ENCODE assay signal across 2 cellular contexts in genomic region chr16:14205666-14206065, GRCh38.
TF ChIP-seq lines count a peak whose summit lies in the region.

No MANE protein-coding gene starts in this region.

TF ChIP-seq in IMR-90, 13 proteins besides CTCF, POLR2A, EP300 and RAD21:
- no peak for TF ChIP-seq RCOR1 (IDR thresholded peaks at IDR 0.05; ENCODE audit: insufficient replicate concordance, low read length)
- TF ChIP-seq SMC3 (IDR thresholded peaks at IDR 0.05; ENCODE audit: low read depth, low read length), result no peak
- TF ChIP-seq FOS (IDR thresholded peaks at IDR 0.05; ENCODE audit: low read depth, low read length), result no peak
- no peak for TF ChIP-seq MXI1 (IDR thresholded peaks at IDR 0.05; ENCODE audit: borderline replicate concordance, low read depth, low read length)
- no peak for TF ChIP-seq BHLHE40 (IDR thresholded peaks at IDR 0.05; ENCODE audit: low read depth, low read length)
- TF ChIP-seq RFX5 (IDR thresholded peaks at IDR 0.05; ENCODE audit: low read depth, low read length), result no peak
- TF ChIP-seq MAZ (IDR thresholded peaks at IDR 0.05; ENCODE audit: borderline replicate concordance, low read depth, low read length), result no peak
- TF ChIP-seq, protein P1, sequence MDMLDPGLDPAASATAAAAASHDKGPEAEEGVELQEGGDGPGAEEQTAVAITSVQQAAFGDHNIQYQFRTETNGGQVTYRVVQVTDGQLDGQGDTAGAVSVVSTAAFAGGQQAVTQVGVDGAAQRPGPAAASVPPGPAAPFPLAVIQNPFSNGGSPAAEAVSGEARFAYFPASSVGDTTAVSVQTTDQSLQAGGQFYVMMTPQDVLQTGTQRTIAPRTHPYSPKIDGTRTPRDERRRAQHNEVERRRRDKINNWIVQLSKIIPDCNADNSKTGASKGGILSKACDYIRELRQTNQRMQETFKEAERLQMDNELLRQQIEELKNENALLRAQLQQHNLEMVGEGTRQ (IDR thresholded peaks at IDR 0.05; ENCODE audit: low read depth, low read length), result no peak
- TF ChIP-seq MAFK (IDR thresholded peaks at IDR 0.05; ENCODE audit: low read depth, low read length), result no peak
- no peak for TF ChIP-seq CHD1 (IDR thresholded peaks at IDR 0.05; ENCODE audit: low read depth, low read length)
- no peak for TF ChIP-seq CEBPB (IDR thresholded peaks at IDR 0.05; ENCODE audit: low read depth, low read length)
- no peak for TF ChIP-seq ELK1 (IDR thresholded peaks at IDR 0.05; ENCODE audit: borderline replicate concordance, low read depth, low read length)
- TF ChIP-seq NFE2L2 (IDR thresholded peaks at IDR 0.05; ENCODE audit: low read depth, low read length), result no peak

TF ChIP-seq in GM12878, 131 proteins besides CTCF, POLR2A, EP300 and RAD21:
- TF ChIP-seq CREM (IDR thresholded peaks at IDR 0.05; ENCODE audit: low read depth), result peak; percentile 12; the same call in 1 of the 2 replicates
- TF ChIP-seq CUX1 (IDR thresholded peaks at IDR 0.05; ENCODE audit: insufficient replicate concordance, low read depth, low read length), result no peak
- TF ChIP-seq, protein P2, sequence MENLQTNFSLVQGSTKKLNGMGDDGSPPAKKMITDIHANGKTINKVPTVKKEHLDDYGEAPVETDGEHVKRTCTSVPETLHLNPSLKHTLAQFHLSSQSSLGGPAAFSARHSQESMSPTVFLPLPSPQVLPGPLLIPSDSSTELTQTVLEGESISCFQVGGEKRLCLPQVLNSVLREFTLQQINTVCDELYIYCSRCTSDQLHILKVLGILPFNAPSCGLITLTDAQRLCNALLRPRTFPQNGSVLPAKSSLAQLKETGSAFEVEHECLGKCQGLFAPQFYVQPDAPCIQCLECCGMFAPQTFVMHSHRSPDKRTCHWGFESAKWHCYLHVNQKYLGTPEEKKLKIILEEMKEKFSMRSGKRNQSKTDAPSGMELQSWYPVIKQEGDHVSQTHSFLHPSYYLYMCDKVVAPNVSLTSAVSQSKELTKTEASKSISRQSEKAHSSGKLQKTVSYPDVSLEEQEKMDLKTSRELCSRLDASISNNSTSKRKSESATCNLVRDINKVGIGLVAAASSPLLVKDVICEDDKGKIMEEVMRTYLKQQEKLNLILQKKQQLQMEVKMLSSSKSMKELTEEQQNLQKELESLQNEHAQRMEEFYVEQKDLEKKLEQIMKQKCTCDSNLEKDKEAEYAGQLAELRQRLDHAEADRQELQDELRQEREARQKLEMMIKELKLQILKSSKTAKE (IDR thresholded peaks at IDR 0.05; ENCODE audit: low read depth, poor library complexity, severe bottlenecking), result no peak
- no peak for TF ChIP-seq SRF (IDR thresholded peaks at IDR 0.05; ENCODE audit: low read depth in 2 of 2, low read length in 2 of 2)
- TF ChIP-seq CREB1 (IDR thresholded peaks at IDR 0.05; ENCODE audit: low read depth), result 0 out of 2 replicates have a peak, but pooled peaks have one; percentile 25
- TF ChIP-seq MEF2A (IDR thresholded peaks at IDR 0.05; ENCODE audit: insufficient read depth, low read depth, low read length), result no peak
TF ChIP-seq in GM12878: peak in this region for 2.
